27 cellular contexts compared by ENCODE assay signal in genomic region chr11:124873980-124874379, GRCh38. TPM values are rescaled to one million over a fixed set of nuclear protein-coding genes. Genes with fewer than 3 reads are reported as not detected.
"Had no signal": no experiment of that assay in that cellular context is flagged by ENCODE, and none has a peak within 500 bp of the region (broad histone marks: within the 10 kb centered on the region; RNA-seq: fewer than 3 reads in every experiment).

No MANE protein-coding gene starts in this region.

- H3K4me3 Mint-ChIP-seq: activated CD4-positive, alpha-beta T cell treated with anti-CD3 and anti-CD28 coated beads, Interleukin-2, amount 10 ng/mL, durations not matched to agents 7 days and 5 days; activated CD8-positive, alpha-beta T cell treated with anti-CD3 and anti-CD28 coated beads for 36 hours; activated naive CD8-positive, alpha-beta T cell; T-helper 2 cell treated with Interferon-gamma antibody and Interleukin-4, amounts not matched to agents 5 μg/mL and 100 μg/mL, for 36 hours had no signal

- H3K36me3 Mint-ChIP-seq: activated naive CD8-positive, alpha-beta T cell had no signal

- H3K27me3 ChIP-seq: ascending aorta, testis had no signal

- DNase-seq: activated CD4-positive, alpha-beta T cell treated with anti-CD3 and anti-CD28 coated beads, Interleukin-2, amount 10 ng/mL, durations not matched to agents 7 days and 5 days; activated CD4-positive, CD25-positive, alpha-beta regulatory T cell treated with anti-CD3 and anti-CD28 coated beads, Interleukin-2, amount 50 U/mL, for 72 hours; activated CD8-positive, alpha-beta T cell treated with anti-CD3 and anti-CD28 coated beads for 36 hours; activated naive CD4-positive, alpha-beta T cell; activated T-cell treated with anti-CD3 and anti-CD28 coated beads, Interleukin-2, amount 50 U/mL, for 1 hour; brain microvascular endothelial cell; central memory CD4-positive, alpha-beta T cell; effector memory CD4-positive, alpha-beta T cell; esophagus squamous epithelium; gastrocnemius medialis; hypothalamus; left ventricle myocardium inferior; mammary epithelial cell; midbrain; occipital lobe; right lobe of liver; stimulated activated CD4-positive, alpha-beta T cell treated with anti-CD3 and anti-CD28 coated beads, Interleukin-4, amount 100 ng/mL, for 1 hour; stimulated activated naive CD4-positive, alpha-beta T cell; testis; trophoblast cell; WERI-Rb-1 had no signal

- H3K9me3 Mint-ChIP-seq: activated CD4-positive, alpha-beta T cell treated with anti-CD3 and anti-CD28 coated beads, Interleukin-2, amount 10 ng/mL, durations not matched to agents 7 days and 5 days; activated CD8-positive, alpha-beta T cell treated with anti-CD3 and anti-CD28 coated beads for 36 hours; T-helper 2 cell treated with Interferon-gamma antibody and Interleukin-4, amounts not matched to agents 5 μg/mL and 100 μg/mL, for 36 hours had no signal

- H3K9me3 ChIP-seq: adrenal gland, ascending aorta, esophagus squamous epithelium, gastrocnemius medialis, left ventricle myocardium inferior, right lobe of liver, testis, vagina had no signal

- H3K36me3 ChIP-seq: adrenal gland, ascending aorta, brain microvascular endothelial cell, esophagus squamous epithelium, gastrocnemius medialis, left ventricle myocardium inferior, right lobe of liver, vagina, WERI-Rb-1 had no signal

- H3K27ac ChIP-seq: adrenal gland, ascending aorta, brain microvascular endothelial cell, esophagus squamous epithelium, gastrocnemius medialis, left ventricle myocardium inferior, right lobe of liver, testis, vagina, WERI-Rb-1 had no signal

- H3K4me3 ChIP-seq: adrenal gland, ascending aorta, esophagus squamous epithelium, gastrocnemius medialis, left ventricle myocardium inferior, right lobe of liver, testis, vagina had no signal

- H3K27ac Mint-ChIP-seq: activated CD4-positive, alpha-beta T cell treated with anti-CD3 and anti-CD28 coated beads, Interleukin-2, amount 10 ng/mL, durations not matched to agents 7 days and 5 days; activated CD8-positive, alpha-beta T cell treated with anti-CD3 and anti-CD28 coated beads for 36 hours; activated naive CD8-positive, alpha-beta T cell; T-helper 2 cell treated with Interferon-gamma antibody and Interleukin-4, amounts not matched to agents 5 μg/mL and 100 μg/mL, for 36 hours had no signal

- ATAC-seq: activated CD8-positive, alpha-beta T cell treated with anti-CD3 and anti-CD28 coated beads for 36 hours; gastrocnemius medialis; right lobe of liver had no signal

RNA-seq across cellular contexts. Expression of gene ROBO4, which starts 23.7 kb away (rescaled TPM):
- total RNA-seq: activated CD4-positive, alpha-beta T cell treated with anti-CD3 and anti-CD28 coated beads, Interleukin-2, amount 10 ng/mL, durations not matched to agents 7 days and 5 days; activated CD8-positive, alpha-beta T cell treated with anti-CD3 and anti-CD28 coated beads for 36 hours had no signal
- polyA plus RNA-seq: neural cell had no signal

RNA-seq across cellular contexts. Expression of gene HEPN1, which starts 45.1 kb away (rescaled TPM):
- total RNA-seq: activated CD4-positive, alpha-beta T cell treated with anti-CD3 and anti-CD28 coated beads, Interleukin-2, amount 10 ng/mL, durations not matched to agents 7 days and 5 days; activated CD8-positive, alpha-beta T cell treated with anti-CD3 and anti-CD28 coated beads for 36 hours; ascending aorta; esophagus squamous epithelium; gastrocnemius medialis; left ventricle myocardium inferior; mammary epithelial cell; occipital lobe; testis; vagina had no signal
- polyA plus RNA-seq: mammary epithelial cell, neural cell had no signal
